8 cellular contexts compared by ENCODE assay signal in genomic region chr11:69337211-69337721, GRCh38. TPM values are rescaled to one million over a fixed set of nuclear protein-coding genes. Genes with fewer than 3 reads are reported as not detected.
DNase-seq lines count a peak whose midpoint lies in the region; ATAC-seq and TF ChIP-seq lines count a peak whose summit lies in the region.

No MANE protein-coding gene starts in this region.

- peaks cover 0 to 1% of the 10 kb centered on the region in 2 donors for H3K4me1 ChIP-seq in neuronal stem cell (ENCODE audit: control insufficient read depth in 2 of 2, insufficient read depth in 1 of 2, low read depth in 1 of 2, low read length in 2 of 2)

- H3K18ac ChIP-seq in neuronal stem cell (ENCODE audit: low read length) = no peak overlapping the region

- no peak overlapping the region for H2BK12ac ChIP-seq in neuronal stem cell (ENCODE audit: low read length)

- H4K8ac ChIP-seq in neuronal stem cell (ENCODE audit: low read depth, low read length) = no peak overlapping the region

- no peaks in the 10 kb centered on the region for H3K79me1 ChIP-seq in neuronal stem cell (ENCODE audit: low read depth, low read length)

- no peak overlapping the region for H3K27ac ChIP-seq in brain microvascular endothelial cell
- H3K27ac ChIP-seq in neuronal stem cell (replicated peaks; ENCODE audit: low read length) = no peak overlapping the region

- no peak overlapping the region for H3K9ac ChIP-seq in neuronal stem cell (ENCODE audit: low read depth, low read length, poor library complexity)

- H3K4ac ChIP-seq in neuronal stem cell (ENCODE audit: low read length) = no peak overlapping the region

- H3K36me3 ChIP-seq in brain microvascular endothelial cell (replicated peaks) = no peaks in the 10 kb centered on the region
- H3K36me3 ChIP-seq in neuronal stem cell (replicated peaks in 1 of 2; ENCODE audit: control insufficient read depth in 2 of 2, insufficient read depth in 2 of 2, low read length in 2 of 2) = no peaks in the 10 kb centered on the region

- H4K91ac ChIP-seq in neuronal stem cell (ENCODE audit: low read depth, low read length, poor library complexity) = no peak overlapping the region

- no peak overlapping the region for H3K14ac ChIP-seq in neuronal stem cell (ENCODE audit: low read length)

- H2BK120ac ChIP-seq in neuronal stem cell (ENCODE audit: low read depth, low read length) = no peak overlapping the region

- H3K23ac ChIP-seq in neuronal stem cell (ENCODE audit: low read depth, low read length, poor library complexity) = no peak overlapping the region

- no peak overlapping the region for H3K4me2 ChIP-seq in neuronal stem cell (ENCODE audit: insufficient read depth, low read length, poor library complexity, severe bottlenecking)

- no peak overlapping the region for H2BK5ac ChIP-seq in neuronal stem cell (ENCODE audit: low read length)

- DNase-seq in NCI-H748 (lab: John Stamatoyannopoulos, UW; ENCODE audit: unreplicated experiment) (peak; percentile 94), brain microvascular endothelial cell (peak; percentile 18), neuronal stem cell (ENCODE audit: low spot score) (no peak), NOMO-1 treated with DMSO at 0.1 percent for 48 hours (lab: John Stamatoyannopoulos, UW; ENCODE audit: unreplicated experiment) (no peak)
- DNase-seq in stimulated activated CD4-positive, alpha-beta T cell treated with anti-CD3 and anti-CD28 coated beads, Interleukin-2, amount 100 ng/mL, for 48 hours = peak; percentile 10 to 13

- peak; percentile 86 for ATAC-seq in GM21360 (IDR thresholded peaks at IDR 0.05; ENCODE audit: unreplicated experiment)
- ATAC-seq in GM21529 (IDR thresholded peaks at IDR 0.05; ENCODE audit: unreplicated experiment) = no peak
- no peak for ATAC-seq in GM21737 (IDR thresholded peaks at IDR 0.05; ENCODE audit: unreplicated experiment)

- in situ Hi-C loops in brain microvascular endothelial cell (cut with HindIII; ENCODE audit: low pct_ligation_motif_present, low sequenced_read_pairs) = no loop called here

- no peak overlapping the region for H2AK5ac ChIP-seq in neuronal stem cell (ENCODE audit: low read depth, low read length)

- WGBS in neuronal stem cell (ENCODE audit: extremely low coverage in 2 of 2, insufficient read length in 2 of 2, insufficient replicate concordance in 1 of 2), 2 donors = no CpG with 5 or more reads among the region's 6 CpGs

- H3K4me3 ChIP-seq in brain microvascular endothelial cell (ENCODE audit: low read depth, low read length) (no peak overlapping the region), neuronal stem cell (ENCODE audit: low read length in 2 of 2) (no peak overlapping the region)

- no peaks in the 10 kb centered on the region for H3K9me3 ChIP-seq in neuronal stem cell (replicated peaks in 1 of 2; ENCODE audit: control insufficient read depth in 2 of 2, insufficient read depth in 1 of 2, low read depth in 1 of 2, low read length in 2 of 2)

- H2BK15ac ChIP-seq in neuronal stem cell (ENCODE audit: low read length) = no peak overlapping the region

- H3K27me3 ChIP-seq in brain microvascular endothelial cell (replicated peaks) (no peaks in the 10 kb centered on the region), neuronal stem cell (ENCODE audit: control insufficient read depth in 3 of 3, insufficient read depth in 3 of 3, low read depth in 1 of 3, low read length in 3 of 3) (no peaks in the 10 kb centered on the region)

- no peak for TF ChIP-seq CTCF in brain microvascular endothelial cell (IDR thresholded peaks at IDR 0.05; ENCODE audit: low read depth, low read length, missing control alignments)

- H2AFZ ChIP-seq in neuronal stem cell (ENCODE audit: low read length) = no peak overlapping the region

RNA-seq across cellular contexts. Expression of gene MYEOV, which starts 43.3 kb away (rescaled TPM):
- polyA plus RNA-seq in neuronal stem cell (2013, experiment 1 of 2) = 0.08 TPM
- polyA plus RNA-seq in neuronal stem cell (2013, experiment 2 of 2) = 0.26 TPM

Comparison
In these comparisons a context has a peak if more than half of its experiments do, and no peak if none do; other contexts are left out.
1. DNase-seq: peak in NCI-H748 (single experiment), brain microvascular endothelial cell (single experiment) and stimulated activated CD4-positive, alpha-beta T cell treated with anti-CD3 and anti-CD28 coated beads, Interleukin-2, amount 100 ng/mL, for 48 hours (2 of 2); none in neuronal stem cell (single experiment) and NOMO-1 treated with DMSO at 0.1 percent for 48 hours (single experiment).